8 cellular contexts compared by ENCODE assay signal in the genomic region with DNA sequence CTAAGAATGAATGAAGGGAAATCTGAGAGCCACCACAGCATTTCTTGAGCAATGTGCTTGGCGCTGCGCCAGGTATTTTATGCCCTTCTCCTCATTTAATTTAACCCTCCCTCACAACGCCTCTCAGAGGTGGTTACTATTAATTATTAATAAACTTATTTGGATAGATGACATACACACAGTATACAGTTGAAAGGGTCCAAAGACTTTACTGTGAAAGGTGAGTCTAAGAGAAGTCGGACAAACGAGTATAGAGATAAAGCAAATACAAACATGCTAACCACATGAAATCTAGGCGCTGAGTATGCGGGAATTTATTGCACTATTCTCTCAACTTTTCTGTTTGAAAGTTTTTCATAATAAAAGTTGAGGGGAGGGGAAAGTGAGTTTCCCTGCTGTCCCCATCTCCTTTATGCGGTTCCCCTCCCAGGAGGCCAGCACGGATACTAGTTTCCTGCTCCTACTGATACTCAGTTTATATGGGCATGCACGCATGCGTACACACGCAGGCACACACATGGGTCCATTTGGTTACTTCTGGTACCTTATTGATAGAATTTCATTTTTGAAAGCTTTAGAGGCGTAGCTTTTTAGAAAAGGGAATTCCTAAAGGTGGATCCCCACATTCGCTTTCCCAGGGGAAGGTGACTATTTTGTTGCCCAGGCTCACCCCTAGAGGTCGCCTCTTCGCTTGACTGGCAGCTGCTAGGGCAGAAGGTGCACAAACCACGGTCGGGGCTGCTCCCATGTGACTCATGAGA.
DNase-seq lines count a peak whose midpoint lies in the region; TF ChIP-seq lines count a peak whose summit lies in the region.

No MANE protein-coding gene starts in this region.

- peak; percentile 83 for TF ChIP-seq CTCF in astrocyte of the cerebellum (IDR thresholded peaks at IDR 0.05; ENCODE audit: low read depth, low read length, missing control alignments)

- in situ Hi-C loops in HAP-1 (cut with MboI; ENCODE audit: low sequenced_read_pairs): no loop called here
- in situ Hi-C loops in astrocyte of the cerebellum (cut with HindIII; ENCODE audit: low sequenced_read_pairs): no loop called here

- peak; percentile 2 for DNase-seq in GF-D8 (lab: John Stamatoyannopoulos, UW)
- DNase-seq in HAP-1 (ENCODE audit: low spot score in 2 of 2): peak; percentile 50 to 87
- peak; percentile 71 for DNase-seq in MV-4-11 (lab: John Stamatoyannopoulos, UW)
- peak; percentile 65 for DNase-seq in T1000 (lab: John Stamatoyannopoulos, UW)
- DNase-seq in astrocyte of the cerebellum (ENCODE audit: low read depth): peak; percentile 64
- peak in 39 of 51 donors; percentile 5 to 72 (median 35) for DNase-seq in hypothalamus (lab: John Stamatoyannopoulos, UW)
- DNase-seq in skeletal muscle cell (ENCODE audit: low read depth): peak; percentile 37
- DNase-seq in NCI-H774 (lab: John Stamatoyannopoulos, UW): no peak

- H3K36me3 ChIP-seq in HAP-1 (replicated peaks): no peaks in the 10 kb centered on the region

- no peak overlapping the region for H3K4me3 ChIP-seq in HAP-1
- no peak overlapping the region for H3K4me3 ChIP-seq in astrocyte of the cerebellum (ENCODE audit: low read depth, low read length)
- no peak overlapping the region for H3K4me3 ChIP-seq in skeletal muscle cell (ENCODE audit: low read depth, low read length)

- peaks cover 3% of the 10 kb centered on the region; the same call in 1 of the 2 replicates for H3K4me1 ChIP-seq in HAP-1

- H3K27me3 ChIP-seq in HAP-1 (ENCODE audit: low read depth): no peaks in the 10 kb centered on the region

- H3K9me3 ChIP-seq in HAP-1: no peaks in the 10 kb centered on the region
